ENCODE assay signal across 1 cellular context in the genomic region with DNA sequence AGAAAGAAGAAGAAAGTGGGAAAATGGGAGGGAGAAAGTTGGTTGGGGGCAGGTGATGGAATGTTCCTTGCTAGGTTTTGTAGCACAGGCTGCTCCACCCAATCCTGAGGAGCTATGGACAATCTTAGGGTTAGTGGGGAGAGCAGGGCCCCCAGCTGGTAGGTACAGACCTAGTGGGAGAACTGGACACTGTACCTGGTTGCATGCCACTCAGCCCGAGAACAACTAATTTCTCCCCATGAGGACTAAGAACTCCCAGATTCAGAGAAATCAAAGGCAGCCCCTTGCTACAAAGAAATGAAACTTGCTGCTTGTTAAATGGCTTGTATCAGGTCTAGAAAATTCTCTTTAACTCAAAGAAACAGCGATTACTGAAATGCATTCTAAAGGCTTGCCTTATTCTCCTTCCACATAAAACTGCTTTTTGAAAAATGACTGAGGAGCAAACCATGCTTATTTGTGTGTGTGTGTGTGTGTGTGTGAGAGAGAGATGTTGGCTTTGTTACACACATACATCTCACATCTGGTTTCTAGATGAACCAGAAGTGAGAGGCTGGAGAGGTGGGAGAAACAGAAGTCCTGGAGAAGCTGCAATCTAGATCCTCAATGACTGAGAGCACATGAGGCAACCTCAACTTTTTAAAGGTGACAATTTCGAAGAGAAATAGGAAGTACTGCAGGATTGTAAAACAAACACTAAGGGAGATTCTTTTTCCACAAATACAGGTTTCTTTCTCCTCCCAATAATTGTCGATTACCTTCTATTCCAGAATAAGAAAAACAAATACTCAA.
TF ChIP-seq lines count a peak whose summit lies in the region.

No MANE protein-coding gene starts in this region.

TF ChIP-seq in HepG2, 621 proteins besides CTCF, POLR2A, EP300 and RAD21 (continued from another document):
- TF ChIP-seq, protein P1, sequence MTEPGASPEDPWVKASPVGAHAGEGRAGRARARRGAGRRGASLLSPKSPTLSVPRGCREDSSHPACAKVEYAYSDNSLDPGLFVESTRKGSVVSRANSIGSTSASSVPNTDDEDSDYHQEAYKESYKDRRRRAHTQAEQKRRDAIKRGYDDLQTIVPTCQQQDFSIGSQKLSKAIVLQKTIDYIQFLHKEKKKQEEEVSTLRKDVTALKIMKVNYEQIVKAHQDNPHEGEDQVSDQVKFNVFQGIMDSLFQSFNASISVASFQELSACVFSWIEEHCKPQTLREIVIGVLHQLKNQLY (CRISPR knock-in tag; IDR thresholded peaks at IDR 0.05), result no peak
- TF ChIP-seq MZF1 (CRISPR knock-in tag; IDR thresholded peaks at IDR 0.05; ENCODE audit: borderline replicate concordance) (no peak), CREB1 (IDR thresholded peaks at IDR 0.05) (no peak), CREB1 (CRISPR knock-in tag; IDR thresholded peaks at IDR 0.05) (no peak), HOXA9 (CRISPR knock-in tag; IDR thresholded peaks at IDR 0.05; ENCODE audit: borderline replicate concordance) (no peak), CERS6 (CRISPR knock-in tag; IDR thresholded peaks at IDR 0.05) (no peak), ZFP62 (CRISPR knock-in tag; IDR thresholded peaks at IDR 0.05) (no peak)
